In genomic region chr1:1012736-1013104, GRCh38 we compare ENCODE assay signal across 8 cellular contexts. TPM values are rescaled to one million over a fixed set of nuclear protein-coding genes. Genes with fewer than 3 reads are reported as not detected.
A peak's percentile ranks its signal among the peaks of the same experiment; 100 is the strongest.
DNase-seq lines count a peak whose midpoint lies in the region; ATAC-seq and TF ChIP-seq lines count a peak whose summit lies in the region.
"Not testable (repeated sequence)": the region's sequence is repeated elsewhere in the genome, so short reads cannot be mapped to it uniquely, and the experiment has no call there.
"Had no signal": no experiment of that assay in that cellular context is flagged by ENCODE, and none has a peak within 500 bp of the region (broad histone marks: within the 10 kb centered on the region; RNA-seq: fewer than 3 reads in every experiment).

No MANE protein-coding gene starts in this region.

- H3K79me2 ChIP-seq in KMS-11 (ENCODE audit: insufficient read depth, low read depth); mammary epithelial cell (ENCODE audit: insufficient read depth, low read length); mesendoderm (ENCODE audit: control insufficient read depth, insufficient read depth, low read length): not testable (repeated sequence)

- H3K4me3 Mint-ChIP-seq in activated CD4-positive, alpha-beta T cell treated with anti-CD3 and anti-CD28 coated beads, Interleukin-2, amount 10 ng/mL, durations not matched to agents 7 days and 5 days, result peak overlapping the region; percentile 94

- not testable (repeated sequence) for H2BK5ac ChIP-seq in mesendoderm (ENCODE audit: low read length)

- H2AFZ ChIP-seq in KMS-11 (ENCODE audit: low read depth) (peak overlapping the region; percentile 91), mammary epithelial cell (ENCODE audit: low read depth, low read length) (peak overlapping the region; percentile 94)

- not testable (repeated sequence) for H3K23ac ChIP-seq in mesendoderm (ENCODE audit: low read length)

- not testable (repeated sequence) for H4K20me1 ChIP-seq in KMS-11 (ENCODE audit: insufficient read depth); mammary epithelial cell (ENCODE audit: insufficient read depth, low read length)

- H3K4ac ChIP-seq in mesendoderm (ENCODE audit: low read depth, low read length), result not testable (repeated sequence)

- intact Hi-C loops in mammary epithelial cell (cut with micrococcal nuclease), result loop anchor here (10.0 kb wide), 1 partner anchor 102 kb away; the partner anchor contains the start of gene C1orf159
- intact Hi-C loops in gastrocnemius medialis (cut with DNase I; ENCODE audit: low total_unique reads), result loop anchor here (1.0 kb wide), 1 partner anchor 12 kb away; the partner anchor contains the start of gene HES4

- dilution Hi-C loops in mammary epithelial cell (cut with HindIII; ENCODE audit: low sequenced_read_pairs), result not testable (repeated sequence)

- CTCF ChIA-PET in activated CD4-positive, alpha-beta T cell treated with anti-CD3 and anti-CD28 coated beads, Interleukin-2, amount 10 ng/mL, durations not matched to agents 7 days and 5 days (lab: Charles Lee), result interaction anchor here (1.0 to 8.5 kb wide), 6 partner anchors 10 to 51 kb away, joined by 3 to 67 read pairs (median 3); partner anchors contain the start of gene HES4
- CTCF ChIA-PET in mammary epithelial cell (lab: Charles Lee; ENCODE audit: low non-redundant PET), result not testable (repeated sequence)

- not testable (repeated sequence) for H3K18ac ChIP-seq in mesendoderm (ENCODE audit: low read length)

- peaks cover 39% of the 10 kb centered on the region for H3K36me3 Mint-ChIP-seq in activated CD4-positive, alpha-beta T cell treated with anti-CD3 and anti-CD28 coated beads, Interleukin-2, amount 10 ng/mL, durations not matched to agents 7 days and 5 days (ENCODE audit: low read depth)

- in situ Hi-C loops in mammary epithelial cell (cut with MboI; ENCODE audit: low sequenced_read_pairs in 2 of 2); gastrocnemius medialis (cut with MboI; ENCODE audit: low sequenced_read_pairs in 4 of 4): not testable (repeated sequence)

- H3K27me3 ChIP-seq in KMS-11 (ENCODE audit: insufficient read depth, low read depth), result peaks cover 39% of the 10 kb centered on the region
- not testable (repeated sequence) for H3K27me3 ChIP-seq in mammary epithelial cell (ENCODE audit: insufficient read depth, low read length); mesendoderm (ENCODE audit: insufficient read depth, low read length, poor library complexity); gastrocnemius medialis

- peak overlapping the region; percentile 82 for H3K4me3 ChIP-seq in GM12865 (ENCODE audit: low read depth, low read length)
- peak overlapping the region; percentile 87 for H3K4me3 ChIP-seq in KMS-11 (IDR thresholded peaks at IDR 0.05; ENCODE audit: insufficient read depth, low read depth, low read length)
- H3K4me3 ChIP-seq in mammary epithelial cell (replicated peaks in 1 of 3; ENCODE audit: insufficient read depth in 1 of 3, low read depth in 2 of 3, low read length in 3 of 3), result peak overlapping the region; percentile 63 to 86 (median 67)
- H3K4me3 ChIP-seq in foreskin fibroblast (ENCODE audit: low read depth in 1 of 2, low read length in 2 of 2), result peak overlapping the region; percentile 80 to 82
- not testable (repeated sequence) for H3K4me3 ChIP-seq in mesendoderm (ENCODE audit: low read length)
- peak overlapping the region; percentile 71 to 84 (median 75) for H3K4me3 ChIP-seq in gastrocnemius medialis

- H3K56ac ChIP-seq in mesendoderm (ENCODE audit: low read length), result peak overlapping the region; percentile 81

- H2BK120ac ChIP-seq in mesendoderm (ENCODE audit: low read depth, low read length), result not testable (repeated sequence)

- H4K8ac ChIP-seq in mesendoderm (ENCODE audit: low read depth, low read length), result not testable (repeated sequence)

- not testable (repeated sequence) for ATAC-seq in gastrocnemius medialis

- peak overlapping the region; percentile 94 for H3K27ac Mint-ChIP-seq in activated CD4-positive, alpha-beta T cell treated with anti-CD3 and anti-CD28 coated beads, Interleukin-2, amount 10 ng/mL, durations not matched to agents 7 days and 5 days

- H3K36me3 ChIP-seq in KMS-11 (ENCODE audit: insufficient read depth); mammary epithelial cell (ENCODE audit: insufficient read depth, low read length); mesendoderm (ENCODE audit: control insufficient read depth, insufficient read depth, low read length); gastrocnemius medialis: not testable (repeated sequence)

- not testable (repeated sequence) for H3K27me3 Mint-ChIP-seq in activated CD4-positive, alpha-beta T cell treated with anti-CD3 and anti-CD28 coated beads, Interleukin-2, amount 10 ng/mL, durations not matched to agents 7 days and 5 days

- TF ChIP-seq CTCF in GM12865 (IDR thresholded peaks at IDR 0.05; ENCODE audit: insufficient read depth, low read depth, low read length, missing control alignments); KMS-11 (conservative IDR thresholded peaks at IDR 0.05; ENCODE audit: low read depth, low read length); mammary epithelial cell (conservative IDR thresholded peaks at IDR 0.05 in 1 of 2, IDR thresholded peaks at IDR 0.05 in 1 of 2; ENCODE audit: extremely low read depth in 1 of 2, insufficient read depth in 1 of 2, low read depth in 1 of 2, low read length in 2 of 2); foreskin fibroblast (IDR thresholded peaks at IDR 0.05; ENCODE audit: low read depth, low read length); gastrocnemius medialis (IDR thresholded peaks at IDR 0.05 in 4 of 5, conservative IDR thresholded peaks at IDR 0.05 in 1 of 5): not testable (repeated sequence)

- not testable (repeated sequence) for DNase-seq in GM12865 (ENCODE audit: low read depth); activated CD4-positive, alpha-beta T cell treated with anti-CD3 and anti-CD28 coated beads, Interleukin-2, amount 10 ng/mL, durations not matched to agents 7 days and 5 days; mammary epithelial cell; foreskin fibroblast; mesendoderm; gastrocnemius medialis

- TSS peak; percentile 46 for BruUV-seq in mammary epithelial cell (replicated peaks; lab: Mats Ljungman, UMichigan)

- 88% methylated on average over 13 of the region's 13 CpGs for WGBS in mammary epithelial cell (ENCODE audit: low coverage, missing lambda C conversion rate)
- WGBS in mesendoderm (ENCODE audit: extremely low coverage, insufficient coverage, low lambda C conversion rate), result no CpG with 5 or more reads among the region's 13 CpGs

- TF ChIP-seq POLR2A in gastrocnemius medialis (IDR thresholded peaks at IDR 0.05), result not testable (repeated sequence)

- H2AK5ac ChIP-seq in mesendoderm (ENCODE audit: low read length), result not testable (repeated sequence)

- peaks cover 15% of the 10 kb centered on the region for H3K4me1 ChIP-seq in KMS-11 (ENCODE audit: low read depth, poor library complexity, severe bottlenecking)
- not testable (repeated sequence) for H3K4me1 ChIP-seq in mammary epithelial cell (ENCODE audit: insufficient read depth, low read length); mesendoderm (ENCODE audit: control insufficient read depth, low read depth, low read length)
- H3K4me1 ChIP-seq in gastrocnemius medialis, result peaks cover 0 to 10% of the 10 kb centered on the region in 2 donors

- H3K4me1 Mint-ChIP-seq in activated CD4-positive, alpha-beta T cell treated with anti-CD3 and anti-CD28 coated beads, Interleukin-2, amount 10 ng/mL, durations not matched to agents 7 days and 5 days, result peaks cover 46% of the 10 kb centered on the region

- not testable (repeated sequence) for H2BK15ac ChIP-seq in mesendoderm (replicated peaks; ENCODE audit: low read depth)

- POLR2A ChIA-PET in activated CD4-positive, alpha-beta T cell treated with anti-CD3 and anti-CD28 coated beads, Interleukin-2, amount 10 ng/mL, durations not matched to agents 7 days and 5 days (lab: Charles Lee), result not testable (repeated sequence)

- H3K9ac ChIP-seq in KMS-11, result peak overlapping the region; percentile 64
- H3K9ac ChIP-seq in mammary epithelial cell (ENCODE audit: insufficient read depth, low read length), result peak overlapping the region; percentile 66
- H3K9ac ChIP-seq in mesendoderm (ENCODE audit: low read length), result peak overlapping the region; percentile 72

- not testable (repeated sequence) for H3K79me1 ChIP-seq in mesendoderm (ENCODE audit: low read length)

- H3K9me3 ChIP-seq in mammary epithelial cell (replicated peaks; ENCODE audit: insufficient read depth, low read length); gastrocnemius medialis: not testable (repeated sequence)

- H3K4me2 ChIP-seq in KMS-11 (peak overlapping the region; percentile 90), mammary epithelial cell (ENCODE audit: insufficient read depth, low read depth, low read length) (peak overlapping the region; percentile 84)
- H3K4me2 ChIP-seq in mesendoderm (ENCODE audit: low read length), result not testable (repeated sequence)

- H4K5ac ChIP-seq in mesendoderm (ENCODE audit: low read length), result not testable (repeated sequence)

- peak overlapping the region; percentile 35; the same call in 1 of the 2 replicates for H3K27ac ChIP-seq in KMS-11
- H3K27ac ChIP-seq in mammary epithelial cell (ENCODE audit: insufficient read depth, low read depth, low read length), result peak overlapping the region; percentile 52
- H3K27ac ChIP-seq in mesendoderm (ENCODE audit: low read depth, low read length), result not testable (repeated sequence)
- peak overlapping the region; percentile 81 to 86 (median 84) for H3K27ac ChIP-seq in gastrocnemius medialis

- H3K9me3 Mint-ChIP-seq in activated CD4-positive, alpha-beta T cell treated with anti-CD3 and anti-CD28 coated beads, Interleukin-2, amount 10 ng/mL, durations not matched to agents 7 days and 5 days, result not testable (repeated sequence)

RNA-seq across cellular contexts. Expression of gene ISG15, which starts 0.6 kb away (rescaled TPM):
- total RNA-seq in activated CD4-positive, alpha-beta T cell treated with anti-CD3 and anti-CD28 coated beads, Interleukin-2, amount 10 ng/mL, durations not matched to agents 7 days and 5 days, result 100 to 1,000 TPM; 237 to 332 TPM
- total RNA-seq in mammary epithelial cell (10 to 100 TPM in 1 of 2 donors, 1 to 10 TPM in 1; 6.8 to 14.0 TPM), gastrocnemius medialis (10 to 100 TPM in 2 of 4 donors, 1 to 10 TPM in 2; 4.3 to 37.6 (median 10.2) TPM)
- 11.6 TPM for polyA plus RNA-seq in mammary epithelial cell
- 2.6 TPM for polyA minus RNA-seq in mammary epithelial cell
- polyA plus RNA-seq in mesendoderm (2013, experiment 1 of 2), result 13.2 TPM
- 12.9 TPM for polyA plus RNA-seq in mesendoderm (2013, experiment 2 of 2)

RNA-seq across cellular contexts. Expression of gene AGRN, which starts 7.2 kb away (rescaled TPM):
- total RNA-seq in activated CD4-positive, alpha-beta T cell treated with anti-CD3 and anti-CD28 coated beads, Interleukin-2, amount 10 ng/mL, durations not matched to agents 7 days and 5 days, result 1 to 10 TPM; 7.4 to 8.3 TPM
- 100 to 1,000 TPM; 313 to 373 TPM for total RNA-seq in mammary epithelial cell
- polyA plus RNA-seq in mammary epithelial cell, result 117 TPM
- polyA minus RNA-seq in mammary epithelial cell, result 254 TPM
- 26.7 TPM for polyA plus RNA-seq in mesendoderm (2013, experiment 1 of 2)
- polyA plus RNA-seq in mesendoderm (2013, experiment 2 of 2), result 26.6 TPM
- total RNA-seq in gastrocnemius medialis, result 1 to 10 TPM; 2.0 to 3.8 (median 3.1) TPM

RNA-seq across cellular contexts. Expression of gene HES4, which starts 12.8 kb away (rescaled TPM):
- under 1 TPM; 0.42 to 0.46 TPM for total RNA-seq in activated CD4-positive, alpha-beta T cell treated with anti-CD3 and anti-CD28 coated beads, Interleukin-2, amount 10 ng/mL, durations not matched to agents 7 days and 5 days
- total RNA-seq in mammary epithelial cell, result 10 to 100 TPM in 1 of 2 donors, 1 to 10 TPM in 1; 6.4 to 24.7 TPM
- polyA plus RNA-seq in mammary epithelial cell, result 2.1 TPM
- not detected for polyA minus RNA-seq in mammary epithelial cell
- polyA plus RNA-seq in mesendoderm (2013, experiment 1 of 2), result 0.27 TPM
- 0.34 TPM for polyA plus RNA-seq in mesendoderm (2013, experiment 2 of 2)
- 10 to 100 TPM in 2 of 4 donors, 1 to 10 TPM in 2; 6.4 to 17.4 (median 9.5) TPM for total RNA-seq in gastrocnemius medialis

RNA-seq across cellular contexts. Expression of gene PERM1, which starts 30.8 kb away (rescaled TPM):
- not detected for total RNA-seq in activated CD4-positive, alpha-beta T cell treated with anti-CD3 and anti-CD28 coated beads, Interleukin-2, amount 10 ng/mL, durations not matched to agents 7 days and 5 days
- total RNA-seq in mammary epithelial cell, result not detected
- polyA plus RNA-seq in mammary epithelial cell, result not detected
- polyA minus RNA-seq in mammary epithelial cell, result not detected
- polyA plus RNA-seq in mesendoderm (2013, experiment 1 of 2), result not detected
- not detected for polyA plus RNA-seq in mesendoderm (2013, experiment 2 of 2)
- 100 to 1,000 TPM in 2 of 4 donors, 10 to 100 TPM in 2; 38.9 to 218 (median 98.8) TPM for total RNA-seq in gastrocnemius medialis
- total RNA-seq: dermis microvascular lymphatic vessel endothelial cell had no signal

RNA-seq across cellular contexts. Expression of gene PLEKHN1, which starts 46.4 kb away (rescaled TPM):
- 1 to 10 TPM; 3.2 TPM for total RNA-seq in activated CD4-positive, alpha-beta T cell treated with anti-CD3 and anti-CD28 coated beads, Interleukin-2, amount 10 ng/mL, durations not matched to agents 7 days and 5 days
- total RNA-seq in mammary epithelial cell (10 to 100 TPM in 1 of 2 donors, 1 to 10 TPM in 1; 4.8 to 28.6 TPM), gastrocnemius medialis (under 1 TPM in 1 of 4 donors, not detected in 3; 0.23 TPM)
- 4.6 TPM for polyA plus RNA-seq in mammary epithelial cell
- polyA minus RNA-seq in mammary epithelial cell, result 9.7 TPM
- polyA plus RNA-seq in mesendoderm (2013, experiment 1 of 2), result 0.20 TPM
- polyA plus RNA-seq in mesendoderm (2013, experiment 2 of 2), result 0.28 TPM

Comparison
In these comparisons a context has a peak if more than half of its experiments do, and no peak if none do; other contexts are left out.
1. RNA of gene ISG15, which starts 0.6 kb away (total RNA-seq): 237 to 332 TPM in activated CD4-positive, alpha-beta T cell treated with anti-CD3 and anti-CD28 coated beads, Interleukin-2, amount 10 ng/mL, durations not matched to agents 7 days and 5 days; 6.8 to 14.0 TPM in mammary epithelial cell and 4.3 to 37.6 TPM in gastrocnemius medialis; every median in the first group is over 4 times any median in the second.
2. RNA of gene AGRN, which starts 7.2 kb away (total RNA-seq): 313 to 373 TPM in mammary epithelial cell; 7.4 to 8.3 TPM in activated CD4-positive, alpha-beta T cell treated with anti-CD3 and anti-CD28 coated beads, Interleukin-2, amount 10 ng/mL, durations not matched to agents 7 days and 5 days and 2.0 to 3.8 TPM in gastrocnemius medialis; every median in the first group is over 10 times any median in the second.
3. RNA of gene HES4, which starts 12.8 kb away (total RNA-seq): 6.4 to 24.7 TPM in mammary epithelial cell and 6.4 to 17.4 TPM in gastrocnemius medialis; 0.42 to 0.46 TPM in activated CD4-positive, alpha-beta T cell treated with anti-CD3 and anti-CD28 coated beads, Interleukin-2, amount 10 ng/mL, durations not matched to agents 7 days and 5 days; every median in the first group is over 4 times any median in the second.
4. Peak in every context shown above with its lines, with median percentiles within 50 percentile points of each other: H3K9ac ChIP-seq.